29 cellular contexts compared by ENCODE assay signal in the genomic region with DNA sequence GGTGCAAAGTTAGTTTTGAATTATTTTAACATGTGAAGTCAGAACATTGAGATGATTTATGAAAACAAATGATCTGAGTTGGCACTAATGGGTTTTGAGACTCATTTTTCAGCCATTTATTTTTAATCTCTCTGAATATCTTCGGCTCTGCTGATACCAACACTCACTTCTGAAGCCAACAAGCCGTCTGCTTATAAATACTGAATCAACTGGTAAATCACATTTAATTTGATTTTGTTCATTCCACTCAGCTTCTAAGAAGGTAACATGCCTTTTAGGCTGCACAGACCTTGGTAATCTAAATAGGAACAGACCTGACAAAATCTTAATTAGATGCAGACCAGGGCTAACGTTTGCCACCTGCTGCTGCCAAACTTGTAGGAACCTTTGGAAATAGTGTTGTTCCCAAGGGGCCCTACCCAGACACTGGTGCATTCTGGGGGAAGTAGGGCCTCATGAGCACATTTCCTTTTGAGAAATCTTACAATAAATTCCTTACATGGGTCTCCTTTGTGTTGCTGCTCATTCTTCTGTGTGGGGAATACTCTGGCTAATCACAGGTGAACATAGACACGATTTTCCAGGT.
DNase-seq lines count a peak whose midpoint lies in the region; ATAC-seq and TF ChIP-seq lines count a peak whose summit lies in the region.
"Had no signal": no experiment of that assay in that cellular context is flagged by ENCODE, and none has a peak within 500 bp of the region (broad histone marks: within the 10 kb centered on the region; RNA-seq: fewer than 3 reads in every experiment).

No MANE protein-coding gene starts in this region.

- TF ChIP-seq CTCF in A673 (conservative IDR thresholded peaks at IDR 0.05; ENCODE audit: low read depth, low read length) (no peak), HFFc6 (IDR thresholded peaks at IDR 0.05) (no peak)

- H3K14ac ChIP-seq in neuronal stem cell (ENCODE audit: low read length) = no peak overlapping the region

- CTCF ChIA-PET in A673 (lab: Charles Lee) = no interaction called here

- H3K9me3 ChIP-seq in A673 (ENCODE audit: low read depth, low read length, poor library complexity, severe bottlenecking) = no peaks in the 10 kb centered on the region
- no peaks in the 10 kb centered on the region for H3K9me3 ChIP-seq in neuronal stem cell (replicated peaks in 1 of 2; ENCODE audit: control insufficient read depth in 2 of 2, insufficient read depth in 1 of 2, low read depth in 1 of 2, low read length in 2 of 2)
- H3K9me3 ChIP-seq: Caco-2, HAP-1, MG63, SJSA1 had no signal

- no TSS peak for BruUV-seq in A673 (replicated peaks; lab: Mats Ljungman, UMichigan)

- no peaks in the 10 kb centered on the region for H3K9me3 Mint-ChIP-seq in HFFc6
- H3K9me3 Mint-ChIP-seq in activated naive CD4-positive, alpha-beta T cell treated with anti-CD3 and anti-CD28 coated beads, Interleukin-2, amount 50 U/mL, for 72 hours = peaks cover 0 to 4% of the 10 kb centered on the region in 2 donors
- H3K9me3 Mint-ChIP-seq: GM23338; T-helper 1 cell treated with Interleukin-12 subunit alpha and Interleukin-12 subunit beta and Interleukin-4 antibody, amounts not matched to agents 30 μg/mL and 1 μg/mL, for 36 hours had no signal

- no peak overlapping the region for H3K27ac ChIP-seq in A673 (ENCODE audit: low read depth, low read length, poor library complexity, severe bottlenecking)
- H3K27ac ChIP-seq in neuronal stem cell (replicated peaks; ENCODE audit: low read length) = no peak overlapping the region
- H3K27ac ChIP-seq: C4-2B, PC-9, SJSA1 had no signal

- H2BK120ac ChIP-seq in neuronal stem cell (ENCODE audit: low read depth, low read length) = no peak overlapping the region

- H3K4ac ChIP-seq in neuronal stem cell (ENCODE audit: low read length) = no peak overlapping the region

- no peaks in the 10 kb centered on the region for H3K36me3 Mint-ChIP-seq in HFFc6 (ENCODE audit: low read depth)
- no peaks in the 10 kb centered on the region for H3K36me3 Mint-ChIP-seq in activated naive CD4-positive, alpha-beta T cell treated with anti-CD3 and anti-CD28 coated beads, Interleukin-2, amount 50 U/mL, for 72 hours
- H3K36me3 Mint-ChIP-seq: CD8-positive, alpha-beta T cell had no signal

- POLR2A ChIA-PET in A673 (lab: Charles Lee; ENCODE audit: low non-redundant PET) = no interaction called here

- no peak overlapping the region for H3K4me2 ChIP-seq in neuronal stem cell (ENCODE audit: insufficient read depth, low read length, poor library complexity, severe bottlenecking)
- H3K4me2 ChIP-seq: GM23338, PC-9 had no signal

- no peaks in the 10 kb centered on the region; the same call in none of the 2 replicates for H3K27me3 Mint-ChIP-seq in HFFc6 (ENCODE audit: insufficient read depth)

- WGBS in neuronal stem cell (ENCODE audit: extremely low coverage in 2 of 2, insufficient read length in 2 of 2, insufficient replicate concordance in 1 of 2), 2 donors = no CpG with 5 or more reads among the region's 4 CpGs

- H3K79me1 ChIP-seq in neuronal stem cell (ENCODE audit: low read depth, low read length) = no peaks in the 10 kb centered on the region

- no peak overlapping the region for H2AK5ac ChIP-seq in neuronal stem cell (ENCODE audit: low read depth, low read length)

- peak; percentile 61; the same call in 2 of the 3 replicates for ATAC-seq in SK-N-SH treated with all-trans-retinoic acid at 6 μM for 48 hours
- no peak for ATAC-seq in activated naive CD4-positive, alpha-beta T cell treated with anti-CD3 and anti-CD28 coated beads, Interleukin-2, amount 50 U/mL, for 72 hours
- ATAC-seq: CD8-positive, alpha-beta T cell; GM12878; GM23338; Right ventricle myocardium inferior had no signal

- H4K8ac ChIP-seq in neuronal stem cell (ENCODE audit: low read depth, low read length) = no peak overlapping the region

- H3K4me3 ChIP-seq in A673 (ENCODE audit: low read depth, low read length, poor library complexity, severe bottlenecking) (no peak overlapping the region), neuronal stem cell (ENCODE audit: low read length in 2 of 2) (no peak overlapping the region)
- H3K4me3 ChIP-seq: GM12878, GM23338, HAP-1, MG63, PC-9, SJSA1 had no signal

- H2BK5ac ChIP-seq in neuronal stem cell (ENCODE audit: low read length) = no peak overlapping the region

- H3K27me3 ChIP-seq in A673 (replicated peaks; ENCODE audit: insufficient read depth, low read depth, low read length, poor library complexity) = no peaks in the 10 kb centered on the region
- H3K27me3 ChIP-seq in neuronal stem cell (ENCODE audit: control insufficient read depth in 3 of 3, insufficient read depth in 3 of 3, low read depth in 1 of 3, low read length in 3 of 3) = peaks cover 0 to 3% (median 0%) of the 10 kb centered on the region in 3 experiments
- H3K27me3 ChIP-seq: SJSA1 had no signal

- peak; percentile 19 for DNase-seq in A673 (ENCODE audit: low spot score)
- no peak for DNase-seq in HFFc6
- no peak for DNase-seq in neuronal stem cell (ENCODE audit: low spot score)
- DNase-seq in NCI-H146 (lab: John Stamatoyannopoulos, UW) = no peak
- DNase-seq in activated naive CD4-positive, alpha-beta T cell treated with anti-CD3 and anti-CD28 coated beads, Interleukin-2, amount 50 U/mL, for 72 hours (ENCODE audit: low spot score in 2 of 2) = no peak
- DNase-seq in pons (ENCODE audit: low spot score) = no peak
- DNase-seq: Caco-2; CD8-positive, alpha-beta T cell; DMS 273 treated with DMSO at 0.1 percent for 48 hours; DMS79; EL; GDM1; KBM-7; MG63; NCI-H187 treated with DMSO at 0.1 percent for 48 hours; NCI-H2107; NCI-H2227 treated with DMSO at 0.1 percent for 48 hours; NCI-H510A treated with DMSO at 0.1 percent for 48 hours; NK-92 treated with Interleukin-12 subunit alpha and Interleukin-12 subunit beta, amount 100 ng/mL, for 24 hours; PC-9; SW 1271 had no signal

- no peak overlapping the region for H2BK15ac ChIP-seq in neuronal stem cell (ENCODE audit: low read length)

- H4K91ac ChIP-seq in neuronal stem cell (ENCODE audit: low read depth, low read length, poor library complexity) = no peak overlapping the region

- H3K36me3 ChIP-seq in A673 (ENCODE audit: insufficient read depth, low read length, poor library complexity, severe bottlenecking) (no peaks in the 10 kb centered on the region), neuronal stem cell (replicated peaks in 1 of 2; ENCODE audit: control insufficient read depth in 2 of 2, insufficient read depth in 2 of 2, low read length in 2 of 2) (no peaks in the 10 kb centered on the region)
- H3K36me3 ChIP-seq: HAP-1, MG63, SJSA1 had no signal

- no peaks in the 10 kb centered on the region for H3K4me1 ChIP-seq in A673 (ENCODE audit: insufficient read depth, low read length, poor library complexity, severe bottlenecking)
- peaks cover 0 to 2% of the 10 kb centered on the region in 2 donors for H3K4me1 ChIP-seq in neuronal stem cell (ENCODE audit: control insufficient read depth in 2 of 2, insufficient read depth in 1 of 2, low read depth in 1 of 2, low read length in 2 of 2)
- H3K4me1 ChIP-seq: Caco-2, SJSA1 had no signal

- no peak overlapping the region for H3K9ac ChIP-seq in neuronal stem cell (ENCODE audit: low read depth, low read length, poor library complexity)

- H3K4me1 Mint-ChIP-seq in HFFc6 (ENCODE audit: low read depth) = peaks cover 27% of the 10 kb centered on the region

- no peak overlapping the region for H3K23ac ChIP-seq in neuronal stem cell (ENCODE audit: low read depth, low read length, poor library complexity)

- no peak overlapping the region for H3K18ac ChIP-seq in neuronal stem cell (ENCODE audit: low read length)

- H2AFZ ChIP-seq in neuronal stem cell (ENCODE audit: low read length) = peak overlapping the region; percentile 43
- H2AFZ ChIP-seq: GM23338, PC-9 had no signal

- H3K27ac Mint-ChIP-seq in HFFc6 = no peak overlapping the region
- H3K27ac Mint-ChIP-seq in activated naive CD4-positive, alpha-beta T cell treated with anti-CD3 and anti-CD28 coated beads, Interleukin-2, amount 50 U/mL, for 72 hours = no peak overlapping the region
- H3K27ac Mint-ChIP-seq: CD8-positive, alpha-beta T cell; GM23338; T-helper 1 cell treated with Interleukin-12 subunit alpha and Interleukin-12 subunit beta and Interleukin-4 antibody, amounts not matched to agents 30 μg/mL and 1 μg/mL, for 36 hours had no signal

- peak overlapping the region; percentile 31; the same call in 1 of the 2 replicates for H3K4me3 Mint-ChIP-seq in HFFc6
- H3K4me3 Mint-ChIP-seq: CD8-positive, alpha-beta T cell; GM23338; T-helper 1 cell treated with Interleukin-12 subunit alpha and Interleukin-12 subunit beta and Interleukin-4 antibody, amounts not matched to agents 30 μg/mL and 1 μg/mL, for 36 hours had no signal

- intact Hi-C loops in A673 (cut with micrococcal nuclease; ENCODE audit: unreplicated experiment) = no loop called here

- H2BK12ac ChIP-seq in neuronal stem cell (ENCODE audit: low read length) = no peak overlapping the region

TF ChIP-seq in SK-N-SH treated with all-trans-retinoic acid at 6 μM for 48 hours, 23 proteins besides CTCF, POLR2A, EP300 and RAD21 (continues in another document):
- TF ChIP-seq ZFP3 (CRISPR knock-in tag; IDR thresholded peaks at IDR 0.05) (0 out of 2 replicates have a peak, but pooled peaks have one; percentile 21), ISL1 (CRISPR knock-in tag; IDR thresholded peaks at IDR 0.05) (peak; percentile 98), TCF4 (CRISPR knock-in tag; IDR thresholded peaks at IDR 0.05; ENCODE audit: borderline replicate concordance) (peak; percentile 93), ZNF8 (CRISPR knock-in tag; IDR thresholded peaks at IDR 0.05) (no peak), ZNF565 (CRISPR knock-in tag; conservative IDR thresholded peaks at IDR 0.05; ENCODE audit: low read depth) (0 out of 2 replicates have a peak, but pooled peaks have one; percentile 44), PPARA (CRISPR knock-in tag; IDR thresholded peaks at IDR 0.05; ENCODE audit: borderline replicate concordance) (peak; percentile 71; the same call in 1 of the 2 replicates), TOX (CRISPR knock-in tag; IDR thresholded peaks at IDR 0.05; ENCODE audit: borderline replicate concordance) (no peak), OSR1 (CRISPR knock-in tag; IDR thresholded peaks at IDR 0.05) (no peak)
- TF ChIP-seq, protein P1, sequence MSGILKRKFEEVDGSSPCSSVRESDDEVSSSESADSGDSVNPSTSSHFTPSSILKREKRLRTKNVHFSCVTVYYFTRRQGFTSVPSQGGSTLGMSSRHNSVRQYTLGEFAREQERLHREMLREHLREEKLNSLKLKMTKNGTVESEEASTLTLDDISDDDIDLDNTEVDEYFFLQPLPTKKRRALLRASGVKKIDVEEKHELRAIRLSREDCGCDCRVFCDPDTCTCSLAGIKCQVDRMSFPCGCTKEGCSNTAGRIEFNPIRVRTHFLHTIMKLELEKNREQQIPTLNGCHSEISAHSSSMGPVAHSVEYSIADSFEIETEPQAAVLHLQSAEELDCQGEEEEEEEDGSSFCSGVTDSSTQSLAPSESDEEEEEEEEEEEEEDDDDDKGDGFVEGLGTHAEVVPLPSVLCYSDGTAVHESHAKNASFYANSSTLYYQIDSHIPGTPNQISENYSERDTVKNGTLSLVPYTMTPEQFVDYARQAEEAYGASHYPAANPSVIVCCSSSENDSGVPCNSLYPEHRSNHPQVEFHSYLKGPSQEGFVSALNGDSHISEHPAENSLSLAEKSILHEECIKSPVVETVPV (CRISPR knock-in tag; IDR thresholded peaks at IDR 0.05) = no peak
